In genomic region chr14:68124885-68125731, GRCh38 we compare ENCODE assay signal across 9 cellular contexts.
DNase-seq lines count a peak whose midpoint lies in the region; ATAC-seq, FAIRE-seq and TF ChIP-seq lines count a peak whose summit lies in the region.
"Had no signal": no experiment of that assay in that cellular context is flagged by ENCODE, and none has a peak within 500 bp of the region (broad histone marks: within the 10 kb centered on the region; RNA-seq: fewer than 3 reads in every experiment).

No MANE protein-coding gene starts in this region.

- FAIRE-seq in bronchial epithelial cell (lab: Jason Lieb, UNC), result no peak

- TF ChIP-seq CTCF in bronchial epithelial cell (IDR thresholded peaks at IDR 0.05; ENCODE audit: insufficient read depth, low read length, severe bottlenecking) (no peak), right lobe of liver (IDR thresholded peaks at IDR 0.05) (no peak)

- H3K27me3 ChIP-seq in bronchial epithelial cell (ENCODE audit: control insufficient read depth, insufficient read depth, low read length) (no peaks in the 10 kb centered on the region), right lobe of liver (no peaks in the 10 kb centered on the region), aorta (ENCODE audit: control insufficient read depth in 1 of 2, insufficient read depth in 2 of 2, low read length in 1 of 2) (no peaks in the 10 kb centered on the region)

- H3K4me3 ChIP-seq in bronchial epithelial cell (ENCODE audit: low read depth, low read length) (no peak overlapping the region), right lobe of liver (no peak overlapping the region), aorta (ENCODE audit: low read length in 2 of 2) (no peak overlapping the region)

- no peaks in the 10 kb centered on the region for H3K9me3 ChIP-seq in right lobe of liver
- no peaks in the 10 kb centered on the region for H3K9me3 ChIP-seq in aorta (ENCODE audit: control insufficient read depth, low read length)

- peak; percentile 44 to 64 (median 62) for ATAC-seq in right lobe of liver
- peak; percentile 60 for ATAC-seq in aorta (ENCODE audit: low FRiP score)
- no peak for ATAC-seq in GM19351 (IDR thresholded peaks at IDR 0.05; ENCODE audit: unreplicated experiment)

- intact Hi-C loops in right lobe of liver (cut with DNase I) (no loop called here), aorta (cut with DNase I) (no loop called here)

- 56% methylated on average over 4 of the region's 4 CpGs for WGBS in right lobe of liver (ENCODE audit: insufficient coverage, low coverage, low lambda C conversion rate, missing lambda C conversion rate)
- 12 to 14% methylated on average over 4 of the region's 4 CpGs for WGBS in aorta, 2 donors

- no peaks in the 10 kb centered on the region for H3K36me3 ChIP-seq in bronchial epithelial cell (ENCODE audit: control insufficient read depth, insufficient read depth, low read length)
- no peaks in the 10 kb centered on the region for H3K36me3 ChIP-seq in right lobe of liver
- no peaks in the 10 kb centered on the region for H3K36me3 ChIP-seq in aorta (ENCODE audit: control insufficient read depth in 1 of 2, insufficient read depth in 2 of 2, low read length in 1 of 2)

- H3K27ac ChIP-seq in right lobe of liver (no peak overlapping the region), aorta (ENCODE audit: low read depth in 1 of 2, low read length in 2 of 2) (peak overlapping the region in 1 of 2 donors; percentile 36)

- DNase-seq in stimulated activated CD4-positive, alpha-beta T cell treated with anti-CD3 and anti-CD28 coated beads, Interleukin-1b, Interleukin-23, amount 100 ng/mL, for 48 hours, result peak; percentile 18
- no peak for DNase-seq in stimulated activated CD4-positive, alpha-beta T cell treated with anti-CD3 and anti-CD28 coated beads, Interleukin-4, amount 100 ng/mL, for 4 hours
- peak; percentile 85 for DNase-seq in bronchial epithelial cell (ENCODE audit: low read depth)
- no peak for DNase-seq in right lobe of liver
- no peak for DNase-seq in aorta
- DNase-seq in NCI-H2227 treated with DMSO at 0.1 percent for 48 hours (lab: John Stamatoyannopoulos, UW), result no peak
- DNase-seq in globus pallidus (ENCODE audit: low spot score), result no peak
- DNase-seq: activated naive CD8-positive, alpha-beta T cell treated with anti-CD3 and anti-CD28 coated beads, Interleukin-2, amount 50 U/mL, for 24 hours had no signal

- no peak for TF ChIP-seq POLR2A in right lobe of liver (IDR thresholded peaks at IDR 0.05)

- H3K4me1 ChIP-seq in right lobe of liver (peaks cover 0 to 7% (median 0%) of the 10 kb centered on the region in 4 donors), aorta (ENCODE audit: control insufficient read depth in 1 of 2, insufficient read depth in 2 of 2, low read length in 2 of 2) (peaks cover 0 to 4% of the 10 kb centered on the region in 2 donors)

Comparison
In these comparisons a context has a peak if more than half of its experiments do, and no peak if none do; other contexts are left out.
1. DNase-seq: peak in stimulated activated CD4-positive, alpha-beta T cell treated with anti-CD3 and anti-CD28 coated beads, Interleukin-1b, Interleukin-23, amount 100 ng/mL, for 48 hours (single experiment) and bronchial epithelial cell (single experiment); none in stimulated activated CD4-positive, alpha-beta T cell treated with anti-CD3 and anti-CD28 coated beads, Interleukin-4, amount 100 ng/mL, for 4 hours (0 of 2), right lobe of liver (0 of 3), aorta (0 of 2), NCI-H2227 treated with DMSO at 0.1 percent for 48 hours (single experiment) and globus pallidus (single experiment).